21 cellular contexts compared by ENCODE assay signal in genomic region chr15:82789491-82789890, GRCh38.
"Had no signal": no experiment of that assay in that cellular context is flagged by ENCODE, and none has a peak within 500 bp of the region (broad histone marks: within the 10 kb centered on the region; RNA-seq: fewer than 3 reads in every experiment).

No MANE protein-coding gene starts in this region.

- H3K4me3 ChIP-seq: esophagus squamous epithelium, heart left ventricle, spleen, testis, upper lobe of left lung had no signal

- H3K27ac ChIP-seq: brain microvascular endothelial cell, esophagus squamous epithelium, foreskin keratinocyte, heart left ventricle, spleen, testis, upper lobe of left lung had no signal

- H3K9me3 ChIP-seq: esophagus squamous epithelium, testis, upper lobe of left lung had no signal

- H3K36me3 ChIP-seq: brain microvascular endothelial cell, esophagus squamous epithelium, spleen, upper lobe of left lung had no signal

- ATAC-seq: activated CD8-positive, alpha-beta T cell treated with anti-CD3 and anti-CD28 coated beads for 36 hours; foreskin keratinocyte; sciatic nerve; stimulated activated naive CD8-positive, alpha-beta T cell treated with anti-CD3 and anti-CD28 coated beads, Interleukin-15, amount 100 ng/mL, for 72 hours had no signal

- H3K4me1 ChIP-seq: esophagus squamous epithelium, heart left ventricle, spleen, testis, upper lobe of left lung had no signal

- DNase-seq: activated B cell treated with CpG ODN at 0.5 μM for 24 hours; activated CD4-positive, alpha-beta T cell treated with anti-CD3 and anti-CD28 coated beads for 48 hours; activated CD8-positive, alpha-beta T cell treated with anti-CD3 and anti-CD28 coated beads for 36 hours; activated effector memory CD4-positive, alpha-beta T cell treated with anti-CD3 and anti-CD28 coated beads, Interleukin-2, amount 50 U/mL, for 16 hours; activated T-cell treated with anti-CD3 and anti-CD28 coated beads, Interleukin-2, amount 50 U/mL, for 48 hours; amniotic stem cell; brain microvascular endothelial cell; cortex of kidney; effector CD8-positive, alpha-beta T cell; esophagus squamous epithelium; foreskin keratinocyte; heart left ventricle; immature natural killer cell; nephron progenitor cell; spleen; stimulated activated CD4-positive, alpha-beta T cell treated with anti-CD3 and anti-CD28 coated beads, Interleukin-1b, Interleukin-23, amount 100 ng/mL, for 48 hours; stimulated activated naive CD8-positive, alpha-beta T cell treated with anti-CD3 and anti-CD28 coated beads, Interleukin-15, amount 100 ng/mL, for 72 hours; T-helper 2 cell; testis; upper lobe of left lung had no signal
